10 cellular contexts compared by ENCODE assay signal in the genomic region with DNA sequence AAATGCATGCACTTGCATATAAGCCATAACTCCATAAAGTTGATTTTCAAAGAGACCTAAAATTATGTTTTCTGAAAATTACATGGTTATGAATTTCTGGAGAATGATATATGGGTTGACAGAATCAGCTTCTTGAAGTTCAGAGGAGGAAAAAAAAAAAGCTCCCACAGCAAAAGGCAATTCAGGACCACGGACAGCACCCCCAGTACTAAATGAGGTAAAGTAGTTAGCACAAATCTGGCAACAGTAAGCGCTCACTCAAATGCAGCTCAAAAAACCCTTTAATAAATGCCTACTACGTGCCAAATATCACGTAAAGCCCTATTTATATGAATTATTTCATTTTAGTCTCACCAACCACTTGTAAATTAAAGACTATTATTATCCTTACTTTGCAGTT.
A peak's percentile ranks its signal among the peaks of the same experiment; 100 is the strongest.
DNase-seq lines count a peak whose midpoint lies in the region; ATAC-seq and TF ChIP-seq lines count a peak whose summit lies in the region.
"Had no signal": no experiment of that assay in that cellular context is flagged by ENCODE, and none has a peak within 500 bp of the region (broad histone marks: within the 10 kb centered on the region; RNA-seq: fewer than 3 reads in every experiment).

No MANE protein-coding gene starts in this region.

- peak; percentile 5 for DNase-seq in activated gamma-delta T cell treated with Interleukin-2 at 50 U/mL for 16 hours
- DNase-seq in activated gamma-delta T cell (lab: John Stamatoyannopoulos, UW) = no peak
- DNase-seq in T-helper 9 cell = peak; percentile 4
- DNase-seq in foreskin melanocyte = peak; percentile 1
- DNase-seq in stimulated activated CD4-positive, alpha-beta T cell treated with anti-CD3 and anti-CD28 coated beads, Interleukin-4, amount 100 ng/mL, for 48 hours (ENCODE audit: low read depth in 2 of 2) = peak; percentile 1 to 27
- no peak for DNase-seq in spleen
- DNase-seq: WERI-Rb-1 had no signal

- H3K4me1 ChIP-seq in spleen = no peaks in the 10 kb centered on the region

- TF ChIP-seq CTCF in spleen (IDR thresholded peaks at IDR 0.05 in 8 of 11, conservative IDR thresholded peaks at IDR 0.05 in 3 of 11) = no peak

- H3K4me3 ChIP-seq in spleen = no peak overlapping the region

- H3K27ac ChIP-seq in spleen = no peak overlapping the region
- H3K27ac ChIP-seq: WERI-Rb-1 had no signal

- no peak for ATAC-seq in HG03039 (IDR thresholded peaks at IDR 0.05; ENCODE audit: unreplicated experiment)
- ATAC-seq in HG03460 (IDR thresholded peaks at IDR 0.05; ENCODE audit: unreplicated experiment) = no peak
- ATAC-seq: CD8-positive, alpha-beta T cell had no signal

- WGBS in spleen, 5 donors = 15 to 29% (median 24%) methylated on average over 4 of the region's 4 CpGs

- peaks cover 0 to 22% (median 5%) of the 10 kb centered on the region in 8 donors for H3K9me3 ChIP-seq in spleen

- intact Hi-C loops in spleen (cut with DNase I; ENCODE audit: low total_unique reads) = no loop called here

- no peak for TF ChIP-seq POLR2A in spleen (IDR thresholded peaks at IDR 0.05)

- no peaks in the 10 kb centered on the region for H3K27me3 ChIP-seq in spleen (replicated peaks in 1 of 7)

- no peaks in the 10 kb centered on the region for H3K36me3 ChIP-seq in spleen
- H3K36me3 ChIP-seq: WERI-Rb-1 had no signal

Comparison
In these comparisons a context has a peak if more than half of its experiments do, and no peak if none do; other contexts are left out.
1. DNase-seq: peak in activated gamma-delta T cell treated with Interleukin-2 at 50 U/mL for 16 hours (single experiment), T-helper 9 cell (single experiment), foreskin melanocyte (single experiment) and stimulated activated CD4-positive, alpha-beta T cell treated with anti-CD3 and anti-CD28 coated beads, Interleukin-4, amount 100 ng/mL, for 48 hours (2 of 2); none in activated gamma-delta T cell (single experiment) and spleen (single experiment).